ENCODE assay signal across 13 cellular contexts in the genomic region with DNA sequence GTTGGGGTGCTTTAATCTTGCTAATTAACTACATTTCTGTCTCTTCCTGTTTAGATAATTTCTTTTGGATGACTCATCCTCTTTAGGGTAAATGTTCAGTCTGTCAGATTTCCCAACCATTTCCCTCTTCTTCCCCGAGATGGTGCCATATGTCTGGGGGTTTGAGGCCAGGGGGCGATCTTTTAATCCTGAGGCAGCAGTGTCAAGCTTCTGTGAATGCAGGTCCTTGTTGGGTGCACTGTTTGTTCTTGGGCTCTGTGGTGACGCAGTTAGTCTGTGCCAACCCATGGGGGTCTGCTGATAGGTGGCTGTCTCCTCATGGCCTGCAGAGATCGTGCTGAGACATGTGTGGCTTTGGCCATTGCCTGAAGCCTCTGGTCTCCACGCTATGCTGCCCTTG.
DNase-seq lines count a peak whose midpoint lies in the region; ATAC-seq and TF ChIP-seq lines count a peak whose summit lies in the region.
"Had no signal": no experiment of that assay in that cellular context is flagged by ENCODE, and none has a peak within 500 bp of the region (broad histone marks: within the 10 kb centered on the region; RNA-seq: fewer than 3 reads in every experiment).

No MANE protein-coding gene starts in this region.

- no peaks in the 10 kb centered on the region for H3K9me2 ChIP-seq in GM23248 (ENCODE audit: insufficient read depth)

- DNase-seq in GM23248 (peak; percentile 25), NOMO-1 (lab: John Stamatoyannopoulos, UW; ENCODE audit: unreplicated experiment in 2 of 2) (peak; percentile 56 to 73), mammary epithelial cell (peak; percentile 5), neural progenitor cell (ENCODE audit: low spot score) (peak; percentile 8), AML-193 (lab: John Stamatoyannopoulos, UW) (no peak), left lobe of liver (ENCODE audit: low spot score) (no peak)
- DNase-seq: activated CD8-positive, alpha-beta T cell treated with anti-CD3 and anti-CD28 coated beads, Interleukin-2, amount 10 ng/mL, durations not matched to agents 7 days and 5 days; Calu3; kidney glomerular epithelial cell; stimulated activated CD4-positive, alpha-beta T cell treated with anti-CD3 and anti-CD28 coated beads, Interleukin-4, amount 100 ng/mL, for 4 hours had no signal

- dilution Hi-C loops in mammary epithelial cell (cut with HindIII; ENCODE audit: low sequenced_read_pairs): no loop called here

- no peak overlapping the region for H3K27ac Mint-ChIP-seq in neural progenitor cell
- H3K27ac Mint-ChIP-seq: activated CD8-positive, alpha-beta T cell treated with anti-CD3 and anti-CD28 coated beads, Interleukin-2, amount 10 ng/mL, durations not matched to agents 7 days and 5 days had no signal

- no peaks in the 10 kb centered on the region for H3K36me3 Mint-ChIP-seq in neural progenitor cell

- H3K9me3 ChIP-seq in GM23248 (ENCODE audit: low read depth) (no peaks in the 10 kb centered on the region), mammary epithelial cell (replicated peaks; ENCODE audit: insufficient read depth, low read length) (no peaks in the 10 kb centered on the region), neural progenitor cell (ENCODE audit: low read depth) (no peaks in the 10 kb centered on the region)
- H3K9me3 ChIP-seq: suprapubic skin had no signal

- H4K20me1 ChIP-seq in GM23248 (ENCODE audit: insufficient read depth) (no peaks in the 10 kb centered on the region), mammary epithelial cell (ENCODE audit: insufficient read depth, low read length) (no peaks in the 10 kb centered on the region), neural progenitor cell (ENCODE audit: low read depth) (no peaks in the 10 kb centered on the region)

- no peak overlapping the region for H3K4me3 ChIP-seq in GM23248
- no peak overlapping the region for H3K4me3 ChIP-seq in mammary epithelial cell (replicated peaks in 1 of 3; ENCODE audit: insufficient read depth in 1 of 3, low read depth in 2 of 3, low read length in 3 of 3)
- no peak overlapping the region for H3K4me3 ChIP-seq in neural progenitor cell
- H3K4me3 ChIP-seq: suprapubic skin had no signal

- peaks cover 12% of the 10 kb centered on the region for H3K9me3 Mint-ChIP-seq in neural progenitor cell

- CTCF ChIA-PET in mammary epithelial cell (lab: Charles Lee; ENCODE audit: low non-redundant PET): no interaction called here

- H3K4me1 ChIP-seq in GM23248 (ENCODE audit: insufficient read depth): no peaks in the 10 kb centered on the region
- peaks cover 3% of the 10 kb centered on the region for H3K4me1 ChIP-seq in mammary epithelial cell (ENCODE audit: insufficient read depth, low read length)
- H3K4me1 ChIP-seq in neural progenitor cell: no peaks in the 10 kb centered on the region
- H3K4me1 ChIP-seq: suprapubic skin had no signal

- H3K27ac ChIP-seq in GM23248 (no peak overlapping the region), mammary epithelial cell (ENCODE audit: insufficient read depth, low read depth, low read length) (no peak overlapping the region), neural progenitor cell (no peak overlapping the region)
- H3K27ac ChIP-seq: suprapubic skin had no signal

- in situ Hi-C loops in GM23248 (cut with MboI): no loop called here
- in situ Hi-C loops in mammary epithelial cell (cut with MboI; ENCODE audit: low sequenced_read_pairs in 2 of 2): no loop called here

- H2AFZ ChIP-seq in GM23248 (no peak overlapping the region), mammary epithelial cell (ENCODE audit: low read depth, low read length) (no peak overlapping the region), neural progenitor cell (replicated peaks) (no peak overlapping the region)

- no peak for ATAC-seq in left lobe of liver
- no peak for ATAC-seq in HG03135 (IDR thresholded peaks at IDR 0.05; ENCODE audit: unreplicated experiment)
- no peak for ATAC-seq in HG03457 (IDR thresholded peaks at IDR 0.05; ENCODE audit: unreplicated experiment)
- ATAC-seq: activated CD8-positive, alpha-beta T cell treated with anti-CD3 and anti-CD28 coated beads, Interleukin-2, amount 10 ng/mL, durations not matched to agents 7 days and 5 days had no signal

- BruUV-seq in mammary epithelial cell (replicated peaks; lab: Mats Ljungman, UMichigan): no TSS peak

- intact Hi-C loops in mammary epithelial cell (cut with micrococcal nuclease): no loop called here

- H3K9ac ChIP-seq in GM23248 (no peak overlapping the region), mammary epithelial cell (ENCODE audit: insufficient read depth, low read length) (no peak overlapping the region), neural progenitor cell (no peak overlapping the region)

- no peak for TF ChIP-seq CTCF in mammary epithelial cell (conservative IDR thresholded peaks at IDR 0.05 in 1 of 2, IDR thresholded peaks at IDR 0.05 in 1 of 2; ENCODE audit: extremely low read depth in 1 of 2, insufficient read depth in 1 of 2, low read depth in 1 of 2, low read length in 2 of 2)
- TF ChIP-seq CTCF in neural progenitor cell (IDR thresholded peaks at IDR 0.05): peak; percentile 26

- peaks cover 12% of the 10 kb centered on the region for H3K4me1 Mint-ChIP-seq in neural progenitor cell

- H3K27me3 Mint-ChIP-seq in neural progenitor cell (ENCODE audit: insufficient read depth, low read depth): peaks cover 7% of the 10 kb centered on the region

- H3F3A ChIP-seq in GM23248 (ENCODE audit: insufficient read depth): no peaks in the 10 kb centered on the region
- no peaks in the 10 kb centered on the region for H3F3A ChIP-seq in neural progenitor cell (ENCODE audit: low read depth)

- H3K4me3 Mint-ChIP-seq in neural progenitor cell: no peak overlapping the region
- H3K4me3 Mint-ChIP-seq: activated CD8-positive, alpha-beta T cell treated with anti-CD3 and anti-CD28 coated beads, Interleukin-2, amount 10 ng/mL, durations not matched to agents 7 days and 5 days had no signal

- H3K27me3 ChIP-seq in GM23248 (replicated peaks; ENCODE audit: insufficient read depth) (no peaks in the 10 kb centered on the region), mammary epithelial cell (ENCODE audit: insufficient read depth, low read length) (no peaks in the 10 kb centered on the region), neural progenitor cell (no peaks in the 10 kb centered on the region)
- H3K27me3 ChIP-seq: suprapubic skin had no signal

- H3K36me3 ChIP-seq in GM23248 (ENCODE audit: low read depth): no peaks in the 10 kb centered on the region
- H3K36me3 ChIP-seq in mammary epithelial cell (ENCODE audit: insufficient read depth, low read length): no peaks in the 10 kb centered on the region
- H3K36me3 ChIP-seq in neural progenitor cell: no peaks in the 10 kb centered on the region
- H3K36me3 ChIP-seq: suprapubic skin had no signal

- 74 to 75% methylated on average over 5 of the region's 5 CpGs for WGBS in GM23248 (ENCODE audit: low coverage in 1 of 2, low lambda C conversion rate in 2 of 2, missing lambda C conversion rate in 2 of 2), 2 experiments
- 97% methylated on average over 4 of the region's 5 CpGs for WGBS in mammary epithelial cell (ENCODE audit: low coverage, missing lambda C conversion rate)

- no peaks in the 10 kb centered on the region for H3K79me2 ChIP-seq in GM23248 (ENCODE audit: insufficient read depth)
- H3K79me2 ChIP-seq in mammary epithelial cell (ENCODE audit: insufficient read depth, low read length): no peaks in the 10 kb centered on the region
- no peaks in the 10 kb centered on the region for H3K79me2 ChIP-seq in neural progenitor cell (ENCODE audit: low read depth)

- H3K4me2 ChIP-seq in GM23248 (ENCODE audit: unreplicated experiment) (no peak overlapping the region), mammary epithelial cell (ENCODE audit: insufficient read depth, low read depth, low read length) (no peak overlapping the region), neural progenitor cell (no peak overlapping the region)

Comparison
In these comparisons a context has a peak if more than half of its experiments do, and no peak if none do; other contexts are left out.
1. DNase-seq: peak in GM23248 (single experiment), NOMO-1 (2 of 2), mammary epithelial cell (single experiment) and neural progenitor cell (single experiment); none in AML-193 (0 of 2) and left lobe of liver (single experiment).